Comparison of ENCODE assay signal across 19 cellular contexts in genomic region chr7:12725575-12726316, GRCh38.
"Had no signal": no experiment of that assay in that cellular context is flagged by ENCODE, and none has a peak within 500 bp of the region (broad histone marks: within the 10 kb centered on the region; RNA-seq: fewer than 3 reads in every experiment).

No MANE protein-coding gene starts in this region.

- H3K27me3 Mint-ChIP-seq: stimulated activated memory B cell treated with anti-CD40 and anti-IgM and Interleukin-4, amounts not matched to agents 10 μg/mL and 1 μg/mL and 100 μg/mL, for 72 hours had no signal

- H3K4me1 Mint-ChIP-seq: stimulated activated memory B cell treated with anti-CD40 and anti-IgM and Interleukin-4, amounts not matched to agents 10 μg/mL and 1 μg/mL and 100 μg/mL, for 72 hours had no signal

- H3K9me3 Mint-ChIP-seq: stimulated activated memory B cell treated with anti-CD40 and anti-IgM and Interleukin-4, amounts not matched to agents 10 μg/mL and 1 μg/mL and 100 μg/mL, for 72 hours; stimulated activated naive CD8-positive, alpha-beta T cell treated with anti-CD3 and anti-CD28 coated beads, Interleukin-15, Interleukin-2, amounts not matched to agents 100 ng/mL and 50 ng/mL, for 24 hours had no signal

- H3K4me2 ChIP-seq: hepatocyte had no signal

- H3K27ac Mint-ChIP-seq: stimulated activated memory B cell treated with anti-CD40 and anti-IgM and Interleukin-4, amounts not matched to agents 10 μg/mL and 1 μg/mL and 100 μg/mL, for 72 hours; stimulated activated naive CD8-positive, alpha-beta T cell treated with anti-CD3 and anti-CD28 coated beads, Interleukin-15, Interleukin-2, amounts not matched to agents 100 ng/mL and 50 ng/mL, for 24 hours had no signal

- H3K9me3 ChIP-seq: esophagus muscularis mucosa, gastroesophageal sphincter, neutrophil, tibial artery, upper lobe of left lung, uterus had no signal

- H2AFZ ChIP-seq: hepatocyte had no signal

- H3K27ac ChIP-seq: epithelial cell of prostate, esophagus muscularis mucosa, gastroesophageal sphincter, hepatocyte, neutrophil, tibial artery, upper lobe of left lung, uterus had no signal

- H3K79me2 ChIP-seq: hepatocyte had no signal

- H3K36me3 Mint-ChIP-seq: stimulated activated memory B cell treated with anti-CD40 and anti-IgM and Interleukin-4, amounts not matched to agents 10 μg/mL and 1 μg/mL and 100 μg/mL, for 72 hours had no signal

- ATAC-seq: gastroesophageal sphincter; left colon; naive thymus-derived CD4-positive, alpha-beta T cell; stimulated activated memory B cell treated with anti-CD40 and anti-IgM and Interleukin-4, amounts not matched to agents 10 μg/mL and 1 μg/mL and 100 μg/mL, for 72 hours had no signal

- DNase-seq: cortex of kidney; effector memory CD4-positive, alpha-beta T cell; glutamatergic neuron; left colon; mammary epithelial cell; naive thymus-derived CD4-positive, alpha-beta T cell; stimulated activated CD4-positive, alpha-beta T cell treated with anti-CD3 and anti-CD28 coated beads, Interleukin-15, amount 100 ng/mL, for 24 hours; stimulated activated CD4-positive, alpha-beta T cell treated with anti-CD3 and anti-CD28 coated beads, Interleukin-1b, Interleukin-23, amount 100 ng/mL, for 48 hours; stimulated activated CD4-positive, alpha-beta T cell treated with anti-CD3 and anti-CD28 coated beads, Interleukin-4, amount 100 ng/mL, for 24 hours; tibial artery; upper lobe of left lung; uterus had no signal

- H3K36me3 ChIP-seq: esophagus muscularis mucosa, gastroesophageal sphincter, neutrophil, tibial artery, upper lobe of left lung, uterus had no signal

- H3K27me3 ChIP-seq: esophagus muscularis mucosa, gastroesophageal sphincter, hepatocyte, neutrophil, tibial artery, upper lobe of left lung, uterus had no signal

- H3K4me3 Mint-ChIP-seq: naive thymus-derived CD4-positive, alpha-beta T cell; stimulated activated memory B cell treated with anti-CD40 and anti-IgM and Interleukin-4, amounts not matched to agents 10 μg/mL and 1 μg/mL and 100 μg/mL, for 72 hours; stimulated activated naive CD8-positive, alpha-beta T cell treated with anti-CD3 and anti-CD28 coated beads, Interleukin-15, Interleukin-2, amounts not matched to agents 100 ng/mL and 50 ng/mL, for 24 hours had no signal

- H3K4me3 ChIP-seq: esophagus muscularis mucosa, gastroesophageal sphincter, hepatocyte, tibial artery, upper lobe of left lung, uterus had no signal
